In genomic region chr13:97222934-97223710, GRCh38 we compare ENCODE assay signal across 8 cellular contexts. TPM values are rescaled to one million over a fixed set of nuclear protein-coding genes. Genes with fewer than 3 reads are reported as not detected.
DNase-seq lines count a peak whose midpoint lies in the region; ATAC-seq and TF ChIP-seq lines count a peak whose summit lies in the region.

No MANE protein-coding gene starts in this region.

- peak overlapping the region; percentile 90 for H3K4me2 ChIP-seq in neural progenitor cell

- peaks cover 47% of the 10 kb centered on the region for H3K27me3 ChIP-seq in neural progenitor cell

- H3K4me3 ChIP-seq in neural progenitor cell = peak overlapping the region; percentile 75

- H3K9me3 ChIP-seq in neural progenitor cell (ENCODE audit: low read depth) = no peaks in the 10 kb centered on the region

- DNase-seq in DMS 273 (lab: John Stamatoyannopoulos, UW; ENCODE audit: unreplicated experiment) (peak; percentile 37), DMS 273 treated with DMSO at 0.1 percent for 48 hours (lab: John Stamatoyannopoulos, UW) (no peak), NCI-H526 treated with DMSO at 0.1 percent for 48 hours (lab: John Stamatoyannopoulos, UW) (peak; percentile 61), neural progenitor cell (ENCODE audit: low spot score) (peak; percentile 45), anterior cingulate cortex (lab: John Stamatoyannopoulos, UW) (no peak)
- no peak for DNase-seq in effector memory CD8-positive, alpha-beta T cell
- no peak for DNase-seq in NK-92 treated with Interleukin-12 subunit alpha and Interleukin-12 subunit beta, amount 100 ng/mL, for 24 hours (lab: John Stamatoyannopoulos, UW)

- H3K4me1 Mint-ChIP-seq in effector memory CD8-positive, alpha-beta T cell (ENCODE audit: low read depth in 2 of 2) = peaks cover 40 to 46% of the 10 kb centered on the region in 2 donors
- peaks cover 39% of the 10 kb centered on the region for H3K4me1 Mint-ChIP-seq in neural progenitor cell

- H3K27ac ChIP-seq in neural progenitor cell = no peak overlapping the region

- peaks cover 27% of the 10 kb centered on the region for H3K4me1 ChIP-seq in neural progenitor cell

- peak overlapping the region; percentile 93 for H3K4me3 Mint-ChIP-seq in effector memory CD8-positive, alpha-beta T cell
- H3K4me3 Mint-ChIP-seq in neural progenitor cell = peak overlapping the region; percentile 93

- no peak overlapping the region for H2AFZ ChIP-seq in neural progenitor cell (replicated peaks)

- H3F3A ChIP-seq in neural progenitor cell (ENCODE audit: low read depth) = no peaks in the 10 kb centered on the region

- peak overlapping the region; percentile 27 for H3K9ac ChIP-seq in neural progenitor cell

- no peak for ATAC-seq in effector memory CD8-positive, alpha-beta T cell (replicated peaks)
- ATAC-seq in GM21717 (IDR thresholded peaks at IDR 0.05; ENCODE audit: unreplicated experiment) = no peak

- peak overlapping the region; percentile 98 to 99 for H3K27ac Mint-ChIP-seq in effector memory CD8-positive, alpha-beta T cell
- peak overlapping the region; percentile 96 for H3K27ac Mint-ChIP-seq in neural progenitor cell

- peaks cover 33% of the 10 kb centered on the region for H3K36me3 Mint-ChIP-seq in effector memory CD8-positive, alpha-beta T cell (ENCODE audit: insufficient read depth)
- peaks cover 3% of the 10 kb centered on the region for H3K36me3 Mint-ChIP-seq in neural progenitor cell

- no peaks in the 10 kb centered on the region for H3K27me3 Mint-ChIP-seq in effector memory CD8-positive, alpha-beta T cell
- peaks cover 2% of the 10 kb centered on the region for H3K27me3 Mint-ChIP-seq in neural progenitor cell (ENCODE audit: insufficient read depth, low read depth)

- H3K79me2 ChIP-seq in neural progenitor cell (ENCODE audit: low read depth) = peaks cover 18% of the 10 kb centered on the region

- no peaks in the 10 kb centered on the region for H3K36me3 ChIP-seq in neural progenitor cell

- TF ChIP-seq CTCF in neural progenitor cell (IDR thresholded peaks at IDR 0.05) = no peak

- peaks cover 48% of the 10 kb centered on the region for H4K20me1 ChIP-seq in neural progenitor cell (ENCODE audit: low read depth)

- H3K9me3 Mint-ChIP-seq in effector memory CD8-positive, alpha-beta T cell = no peaks in the 10 kb centered on the region
- H3K9me3 Mint-ChIP-seq in neural progenitor cell = no peaks in the 10 kb centered on the region

RNA-seq across cellular contexts. Expression of gene MBNL2, which starts 1.0 kb away (rescaled TPM):
- 19.6 and 25.0 TPM in 2 replicates for total RNA-seq in neural progenitor cell (ENCODE audit: low replicate concordance)

Comparison
In these comparisons a context has a peak if more than half of its experiments do, and no peak if none do; other contexts are left out.
1. DNase-seq: peak in DMS 273 (single experiment), NCI-H526 treated with DMSO at 0.1 percent for 48 hours (single experiment) and neural progenitor cell (single experiment); none in DMS 273 treated with DMSO at 0.1 percent for 48 hours (single experiment), effector memory CD8-positive, alpha-beta T cell (0 of 3), anterior cingulate cortex (0 of 58) and NK-92 treated with Interleukin-12 subunit alpha and Interleukin-12 subunit beta, amount 100 ng/mL, for 24 hours (single experiment).